24 cellular contexts compared by ENCODE assay signal in the genomic region with DNA sequence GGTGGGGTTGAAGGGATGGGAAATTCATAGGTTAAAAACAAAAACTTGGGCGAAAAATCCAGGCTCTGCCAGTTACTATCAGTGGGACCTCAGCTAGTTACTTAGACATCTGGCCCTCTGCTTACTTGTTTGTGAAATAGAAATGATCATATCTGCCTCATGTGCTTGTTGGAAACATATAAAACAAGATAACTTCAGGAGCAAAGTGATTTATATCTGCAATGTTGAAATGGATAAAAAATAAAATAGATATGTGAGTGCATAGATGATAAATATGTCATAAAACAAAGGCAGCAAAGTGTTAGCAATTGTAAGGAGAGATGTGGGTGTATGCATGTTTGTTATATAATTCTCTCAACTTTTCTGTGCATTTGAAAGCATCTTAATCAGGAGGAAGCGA.
"Had no signal": no experiment of that assay in that cellular context is flagged by ENCODE, and none has a peak within 500 bp of the region (broad histone marks: within the 10 kb centered on the region; RNA-seq: fewer than 3 reads in every experiment).

No MANE protein-coding gene starts in this region.

- H3K4me1 Mint-ChIP-seq: activated naive CD8-positive, alpha-beta T cell treated with anti-CD3 and anti-CD28 coated beads, Interleukin-2, amount 10 ng/mL, durations not matched to agents 7 days and 5 days had no signal

- H3K27ac ChIP-seq: adrenal gland, breast epithelium, SJCRH30 had no signal

- H3K27me3 Mint-ChIP-seq: activated naive CD8-positive, alpha-beta T cell treated with anti-CD3 and anti-CD28 coated beads, Interleukin-2, amount 10 ng/mL, durations not matched to agents 7 days and 5 days had no signal

- H3K27me3 ChIP-seq: adrenal gland, breast epithelium, SJCRH30 had no signal

- H3K4me1 ChIP-seq: breast epithelium had no signal

- ATAC-seq: activated CD4-positive, CD25-positive, alpha-beta regulatory T cell treated with anti-CD3 and anti-CD28 coated beads, Interleukin-2, amount 50 U/mL, for 24 hours; activated CD8-positive, alpha-beta T cell treated with anti-CD3 and anti-CD28 coated beads, Interleukin-2, amount 10 ng/mL, durations not matched to agents 7 days and 5 days; Panc1; Right ventricle myocardium inferior had no signal

- H3K36me3 Mint-ChIP-seq: activated naive CD8-positive, alpha-beta T cell treated with anti-CD3 and anti-CD28 coated beads, Interleukin-2, amount 10 ng/mL, durations not matched to agents 7 days and 5 days had no signal

- H3K4me3 ChIP-seq: adrenal gland, breast epithelium, SJCRH30 had no signal

- H3K36me3 ChIP-seq: adrenal gland, breast epithelium, SJCRH30 had no signal

- H3K9me3 ChIP-seq: adrenal gland, breast epithelium, SJCRH30 had no signal

- H3K27ac Mint-ChIP-seq: activated CD8-positive, alpha-beta T cell treated with anti-CD3 and anti-CD28 coated beads, Interleukin-2, amount 10 ng/mL, durations not matched to agents 7 days and 5 days; activated naive CD8-positive, alpha-beta T cell treated with anti-CD3 and anti-CD28 coated beads, Interleukin-2, amount 10 ng/mL, durations not matched to agents 7 days and 5 days; T-helper 1 cell treated with Interleukin-12 subunit alpha and Interleukin-12 subunit beta and Interleukin-4 antibody, amounts not matched to agents 30 μg/mL and 1 μg/mL, for 36 hours had no signal

- DNase-seq: activated CD4-positive, alpha-beta T cell treated with anti-CD3 and anti-CD28 coated beads for 4 hours; activated CD8-positive, alpha-beta memory T cell treated with anti-CD3 and anti-CD28 coated beads, Interleukin-2, amount 50 U/mL, for 48 hours; activated CD8-positive, alpha-beta T cell treated with anti-CD3 and anti-CD28 coated beads, Interleukin-2, amount 10 ng/mL, durations not matched to agents 7 days and 5 days; activated naive CD4-positive, alpha-beta T cell treated with anti-CD3 and anti-CD28 coated beads, Interleukin-2, amount 50 U/mL, for 16 hours; activated naive CD8-positive, alpha-beta T cell treated with anti-CD3 and anti-CD28 coated beads, Interleukin-2, amount 10 ng/mL, durations not matched to agents 7 days and 5 days; activated T-cell treated with anti-CD3 and anti-CD28 coated beads, Interleukin-2, amount 50 U/mL, for 1 hour; adrenal gland; aorta; Karpas-422; NCI-H1105 treated with DMSO at 0.1 percent for 48 hours; NCI-H1436 treated with DMSO at 0.1 percent for 48 hours; NCI-H187; NCI-H2081; NCI-H510A treated with DMSO at 0.1 percent for 48 hours; NCI-H69; NK-92 treated with Interleukin-12 subunit alpha and Interleukin-12 subunit beta, amount 100 ng/mL, for 24 hours; OCI-M1; RPMI8226; SJCRH30 had no signal

- H3K4me3 Mint-ChIP-seq: activated CD8-positive, alpha-beta T cell treated with anti-CD3 and anti-CD28 coated beads, Interleukin-2, amount 10 ng/mL, durations not matched to agents 7 days and 5 days; activated naive CD8-positive, alpha-beta T cell treated with anti-CD3 and anti-CD28 coated beads, Interleukin-2, amount 10 ng/mL, durations not matched to agents 7 days and 5 days; T-helper 1 cell treated with Interleukin-12 subunit alpha and Interleukin-12 subunit beta and Interleukin-4 antibody, amounts not matched to agents 30 μg/mL and 1 μg/mL, for 36 hours had no signal
